ENCODE assay signal across 13 cellular contexts in genomic region chr7:134031835-134032617, GRCh38.
DNase-seq lines count a peak whose midpoint lies in the region; ATAC-seq, FAIRE-seq and TF ChIP-seq lines count a peak whose summit lies in the region.
"Had no signal": no experiment of that assay in that cellular context is flagged by ENCODE, and none has a peak within 500 bp of the region (broad histone marks: within the 10 kb centered on the region; RNA-seq: fewer than 3 reads in every experiment).

No MANE protein-coding gene starts in this region.

- no peak for ATAC-seq in A549
- ATAC-seq in GM21619 (IDR thresholded peaks at IDR 0.05; ENCODE audit: unreplicated experiment) = no peak

- H3K9me3 Mint-ChIP-seq in HFFc6 = no peaks in the 10 kb centered on the region
- H3K9me3 Mint-ChIP-seq: stimulated activated naive CD8-positive, alpha-beta T cell treated with anti-CD3 and anti-CD28 coated beads, Interleukin-15, Interleukin-2, amounts not matched to agents 100 ng/mL and 50 ng/mL, for 24 hours had no signal

- FAIRE-seq in A549 (lab: Jason Lieb, UNC) = peak; percentile 96

- POLR2A ChIA-PET in A549 (lab: Yijun Ruan, JAX) = no interaction called here

- no peak overlapping the region for H3K4me3 ChIP-seq in A549
- no peak overlapping the region for H3K4me3 ChIP-seq in fibroblast of the aortic adventitia (ENCODE audit: low read depth, low read length)
- H3K4me3 ChIP-seq in ascending aorta = no peak overlapping the region

- no peaks in the 10 kb centered on the region for H3K36me3 ChIP-seq in ascending aorta

- TF ChIP-seq POLR2A in A549 (IDR thresholded peaks at IDR 0.05; ENCODE audit: low read length) = no peak

- intact Hi-C loops in ascending aorta (cut with DNase I) = no loop called here

- CTCF ChIA-PET in A549 (lab: Yijun Ruan, JAX) = interaction anchor here (0.8 to 2.0 kb wide), 9 partner anchors 10 to 113 kb away, joined by 3 to 9 read pairs (median 3); partner anchors contain the start of gene LRGUK

- H3K4me1 ChIP-seq in A549 (peaks cover 12% of the 10 kb centered on the region; the same call in 1 of the 3 replicates), ascending aorta (no peaks in the 10 kb centered on the region)

- WGBS in A549 (ENCODE audit: missing lambda C conversion rate) = 82% methylated on average over 3 of the region's 3 CpGs

- H3K27me3 ChIP-seq in ascending aorta = no peaks in the 10 kb centered on the region

- TF ChIP-seq RAD21 in A549 (conservative IDR thresholded peaks at IDR 0.05 in 1 of 2, IDR thresholded peaks at IDR 0.05 in 1 of 2) = peak; percentile 37 to 52; a peak in 3 of 5 replicates

- H3K27ac ChIP-seq in A549 = no peak overlapping the region
- no peak overlapping the region for H3K27ac ChIP-seq in ascending aorta

- H3K36me3 Mint-ChIP-seq in HFFc6 (ENCODE audit: low read depth) = 0 out of 2 replicates have a peak, but pooled peaks cover 5% of the 10 kb centered on the region

- H3K4me1 Mint-ChIP-seq in HFFc6 (ENCODE audit: low read depth) = no peaks in the 10 kb centered on the region

- H3K27ac Mint-ChIP-seq in HFFc6 = no peak overlapping the region
- H3K27ac Mint-ChIP-seq: stimulated activated naive CD8-positive, alpha-beta T cell treated with anti-CD3 and anti-CD28 coated beads, Interleukin-15, Interleukin-2, amounts not matched to agents 100 ng/mL and 50 ng/mL, for 24 hours had no signal

- H3K9me3 ChIP-seq in A549 (no peaks in the 10 kb centered on the region), ascending aorta (no peaks in the 10 kb centered on the region)

- TF ChIP-seq CTCF in A549 (IDR thresholded peaks at IDR 0.05) (0 out of 3 replicates have a peak, but pooled peaks have one; percentile 25), HFFc6 (IDR thresholded peaks at IDR 0.05) (peak; percentile 50; the same call in 1 of the 2 replicates), fibroblast of the aortic adventitia (IDR thresholded peaks at IDR 0.05; ENCODE audit: insufficient read depth, low read length) (peak; percentile 5), ascending aorta (IDR thresholded peaks at IDR 0.05) (no peak)

- H3K27me3 Mint-ChIP-seq in HFFc6 (ENCODE audit: insufficient read depth) = peaks cover 2% of the 10 kb centered on the region; the same call in 1 of the 2 replicates
- H3K27me3 Mint-ChIP-seq: naive thymus-derived CD8-positive, alpha-beta T cell; stimulated activated naive CD8-positive, alpha-beta T cell treated with anti-CD3 and anti-CD28 coated beads, Interleukin-15, Interleukin-2, amounts not matched to agents 100 ng/mL and 50 ng/mL, for 24 hours had no signal

- no peak overlapping the region for H3K4me2 ChIP-seq in A549

- DNase-seq in A549 (ENCODE audit: low read depth in 1 of 2, low spot score in 1 of 2) (no peak), HFFc6 (no peak), RKO (ENCODE audit: low spot score) (peak; percentile 22), fibroblast of the aortic adventitia (ENCODE audit: low read depth) (no peak), ascending aorta (ENCODE audit: low spot score in 2 of 2) (no peak), activated T-cell treated with anti-CD3 and anti-CD28 coated beads for 4 hours (no peak), LoVo (ENCODE audit: low spot score) (no peak)
- DNase-seq: activated CD4-positive, alpha-beta T cell treated with anti-CD3 and anti-CD28 coated beads, Interleukin-2, amount 50 U/mL, for 48 hours; C1 segment of cervical spinal cord; NCI-H2227 treated with DMSO at 0.1 percent for 48 hours had no signal

- no peak overlapping the region for H3K4me3 Mint-ChIP-seq in HFFc6
- H3K4me3 Mint-ChIP-seq: naive thymus-derived CD8-positive, alpha-beta T cell; stimulated activated naive CD8-positive, alpha-beta T cell treated with anti-CD3 and anti-CD28 coated beads, Interleukin-15, Interleukin-2, amounts not matched to agents 100 ng/mL and 50 ng/mL, for 24 hours had no signal

- TF ChIP-seq EP300 in A549 (IDR thresholded peaks at IDR 0.05) = no peak

TF ChIP-seq in A549, 52 proteins besides CTCF, POLR2A, EP300 and RAD21:
- no peak for TF ChIP-seq HMGXB4 (CRISPR knock-in tag; IDR thresholded peaks at IDR 0.05; ENCODE audit: borderline replicate concordance)
- TF ChIP-seq KDM1A (IDR thresholded peaks at IDR 0.05; ENCODE audit: low read depth) = no peak
- TF ChIP-seq CEBPB (IDR thresholded peaks at IDR 0.05) = no peak
- TF ChIP-seq USF2 (IDR thresholded peaks at IDR 0.05) = no peak
- TF ChIP-seq POLR2AphosphoS2 (conservative IDR thresholded peaks at IDR 0.05; ENCODE audit: low read length) = no peak
- no peak for TF ChIP-seq ZSCAN20 (CRISPR knock-in tag; IDR thresholded peaks at IDR 0.05)
- no peak for TF ChIP-seq MAX (IDR thresholded peaks at IDR 0.05)
- TF ChIP-seq HOXB13 (CRISPR knock-in tag; IDR thresholded peaks at IDR 0.05; ENCODE audit: low read depth) = no peak
- no peak for TF ChIP-seq BHLHE40 (IDR thresholded peaks at IDR 0.05; ENCODE audit: low read depth, low read length)
- TF ChIP-seq MYC (IDR thresholded peaks at IDR 0.05; ENCODE audit: borderline replicate concordance, low read length) = no peak
- TF ChIP-seq TP53 (CRISPR knock-in tag; IDR thresholded peaks at IDR 0.05) = no peak
- TF ChIP-seq KDM5A (IDR thresholded peaks at IDR 0.05) = no peak
- TF ChIP-seq MAFK (IDR thresholded peaks at IDR 0.05; ENCODE audit: partially characterized antibody) = no peak
- no peak for TF ChIP-seq ATOH8 (CRISPR knock-in tag; IDR thresholded peaks at IDR 0.05; ENCODE audit: low read depth)
- no peak for TF ChIP-seq SREBF2 (IDR thresholded peaks at IDR 0.05)

Comparison
In these comparisons a context has a peak if more than half of its experiments do, and no peak if none do; other contexts are left out.
1. CTCF ChIP-seq: peak in A549 (single experiment), HFFc6 (single experiment) and fibroblast of the aortic adventitia (single experiment); none in ascending aorta (0 of 3).